Comparison of ENCODE assay signal across 28 cellular contexts in genomic region chr21:15671188-15671587, GRCh38. TPM values are rescaled to one million over a fixed set of nuclear protein-coding genes. Genes with fewer than 3 reads are reported as not detected.
A peak's percentile ranks its signal among the peaks of the same experiment; 100 is the strongest.
DNase-seq lines count a peak whose midpoint lies in the region; ATAC-seq and TF ChIP-seq lines count a peak whose summit lies in the region.
"Had no signal": no experiment of that assay in that cellular context is flagged by ENCODE, and none has a peak within 500 bp of the region (broad histone marks: within the 10 kb centered on the region; RNA-seq: fewer than 3 reads in every experiment).

No MANE protein-coding gene starts in this region.

- no peaks in the 10 kb centered on the region for H4K20me1 ChIP-seq in PC-9 (ENCODE audit: insufficient read depth)

- H3F3A ChIP-seq in PC-9 (ENCODE audit: insufficient read depth, low read depth): no peaks in the 10 kb centered on the region

- CTCF ChIA-PET in PC-9 (lab: Charles Lee): no interaction called here

- H3K9me3 ChIP-seq in PC-9 (ENCODE audit: insufficient read depth, low read depth): peaks cover 4% of the 10 kb centered on the region
- H3K9me3 ChIP-seq: thyroid gland had no signal

- H3K4me1 ChIP-seq in PC-9 (replicated peaks; ENCODE audit: insufficient read depth): peaks cover 23% of the 10 kb centered on the region
- H3K4me1 ChIP-seq: thyroid gland had no signal

- DNase-seq in PC-9 (no peak), HK-2 (ENCODE audit: unreplicated experiment) (no peak), hippocampal formation (lab: John Stamatoyannopoulos, UW) (no peak), omental fat pad (ENCODE audit: low spot score) (no peak)
- no peak for DNase-seq in stimulated activated CD4-positive, alpha-beta T cell treated with anti-CD3 and anti-CD28 coated beads, Interleukin-4, amount 100 ng/mL, for 4 hours
- DNase-seq: activated CD4-positive, CD25-positive, alpha-beta regulatory T cell; activated CD8-positive, alpha-beta T cell treated with anti-CD3 and anti-CD28 coated beads, Interleukin-2, amount 10 ng/mL, durations not matched to agents 7 days and 5 days; activated naive CD4-positive, alpha-beta T cell treated with Interleukin-2 at 50 U/mL for 16 hours; activated T-cell treated with anti-CD3 and anti-CD28 coated beads, Interleukin-2, amount 50 U/mL, for 48 hours; amniotic stem cell; cortex of kidney; HFFc6; Karpas-422; kidney glomerular epithelial cell; NCI-H1048; NCI-H1930; NCI-H2227 treated with DMSO at 0.1 percent for 48 hours; NCI-H748 treated with DMSO at 0.1 percent for 48 hours; nucleus accumbens; retina; Right ventricle myocardium superior; stimulated activated CD4-positive, alpha-beta T cell treated with anti-CD3 and anti-CD28 coated beads, Interleukin-4, amount 100 ng/mL, for 1 hour; T1000; thyroid gland had no signal

- BruUV-seq in PC-9 (replicated peaks; lab: Mats Ljungman, UMichigan): no TSS peak

- no peak overlapping the region for H3K4me3 ChIP-seq in PC-9
- H3K4me3 ChIP-seq: thyroid gland had no signal

- TF ChIP-seq CTCF in PC-9 (conservative IDR thresholded peaks at IDR 0.05) (no peak), omental fat pad (IDR thresholded peaks at IDR 0.05) (no peak)

- no peaks in the 10 kb centered on the region for H3K27me3 ChIP-seq in PC-9 (ENCODE audit: insufficient read depth, low read depth)
- H3K27me3 ChIP-seq: thyroid gland had no signal

- no peaks in the 10 kb centered on the region for H3K79me2 ChIP-seq in PC-9 (ENCODE audit: low read depth)

- H3K27ac ChIP-seq in PC-9: no peak overlapping the region
- H3K27ac ChIP-seq: C4-2B, thyroid gland had no signal

- intact Hi-C loops in PC-9 (cut with micrococcal nuclease; ENCODE audit: unreplicated experiment): no loop called here

- H3K4me2 ChIP-seq in PC-9: no peak overlapping the region

- POLR2A ChIA-PET in PC-9 (lab: Charles Lee; ENCODE audit: unreplicated experiment): no interaction called here

- peak; percentile 62 for ATAC-seq in GM18502 (IDR thresholded peaks at IDR 0.05; ENCODE audit: poor library complexity, unreplicated experiment)
- peak; percentile 68 for ATAC-seq in GM19468 (IDR thresholded peaks at IDR 0.05; ENCODE audit: extremely low read depth, unreplicated experiment)
- peak; percentile 67 for ATAC-seq in HG02981 (IDR thresholded peaks at IDR 0.05; ENCODE audit: unreplicated experiment)
- no peak for ATAC-seq in omental fat pad (ENCODE audit: low FRiP score)
- ATAC-seq: activated CD8-positive, alpha-beta T cell treated with anti-CD3 and anti-CD28 coated beads, Interleukin-2, amount 10 ng/mL, durations not matched to agents 7 days and 5 days had no signal

- H3K9me2 ChIP-seq in PC-9 (ENCODE audit: insufficient read depth): no peaks in the 10 kb centered on the region

- H2AFZ ChIP-seq in PC-9: 0 out of 2 replicates have a peak overlapping the region, but pooled peaks have one; percentile 48

- no peaks in the 10 kb centered on the region for H3K36me3 ChIP-seq in PC-9 (ENCODE audit: low read depth)
- H3K36me3 ChIP-seq: thyroid gland had no signal

RNA-seq across cellular contexts. Expression of gene USP25, which starts 58.6 kb away (rescaled TPM):
- total RNA-seq in PC-9 (2021): 26.0 and 30.9 TPM in 2 replicates
- total RNA-seq in omental fat pad: 10 to 100 TPM; 46.5 to 63.8 (median 59.0) TPM
